In genomic region chr1:155975375-155976061, GRCh38 we compare ENCODE assay signal across 8 cellular contexts. TPM values are rescaled to one million over a fixed set of nuclear protein-coding genes. Genes with fewer than 3 reads are reported as not detected.
DNase-seq lines count a peak whose midpoint lies in the region; ATAC-seq and TF ChIP-seq lines count a peak whose summit lies in the region.

No MANE protein-coding gene starts in this region.

- peak overlapping the region; percentile 84 for H3K4me3 ChIP-seq in kidney epithelial cell (ENCODE audit: low read depth, low read length)
- peak overlapping the region; percentile 92 for H3K4me3 ChIP-seq in thymus (ENCODE audit: low read length)

- DNase-seq in activated T-cell treated with anti-CD3 and anti-CD28 coated beads, Interleukin-2, amount 50 U/mL, for 24 hours, result no peak
- no peak for DNase-seq in activated T-cell treated with anti-CD3 and anti-CD28 coated beads, Interleukin-2, amount 50 U/mL, for 48 hours
- DNase-seq in kidney epithelial cell (ENCODE audit: low read depth) (no peak), globus pallidus (ENCODE audit: low spot score) (no peak), DMS 273 treated with DMSO at 0.1 percent for 48 hours (lab: John Stamatoyannopoulos, UW) (no peak)

- H3K27ac Mint-ChIP-seq in activated T-cell treated with anti-CD3 and anti-CD28 coated beads, Interleukin-2, amount 50 U/mL, for 24 hours, result peak overlapping the region; percentile 98
- H3K27ac Mint-ChIP-seq in activated T-helper 17 cell treated with anti-CD3 and anti-CD28 coated beads, Interleukin-2, amount 50 U/mL, for 72 hours, result peak overlapping the region; percentile 99

- H3K4me1 Mint-ChIP-seq in activated T-cell treated with anti-CD3 and anti-CD28 coated beads, Interleukin-2, amount 50 U/mL, for 24 hours (ENCODE audit: low read depth), result peaks cover 77% of the 10 kb centered on the region
- peaks cover 55% of the 10 kb centered on the region for H3K4me1 Mint-ChIP-seq in activated T-helper 17 cell treated with anti-CD3 and anti-CD28 coated beads, Interleukin-2, amount 50 U/mL, for 72 hours

- H3K27me3 ChIP-seq in kidney epithelial cell (ENCODE audit: control insufficient read depth, insufficient read depth, low read length) (no peaks in the 10 kb centered on the region), thymus (ENCODE audit: control insufficient read depth, insufficient read depth) (no peaks in the 10 kb centered on the region)

- H3K36me3 Mint-ChIP-seq in activated T-cell treated with anti-CD3 and anti-CD28 coated beads, Interleukin-2, amount 50 U/mL, for 24 hours (ENCODE audit: low read depth), result peaks cover 82% of the 10 kb centered on the region
- peaks cover 91% of the 10 kb centered on the region for H3K36me3 Mint-ChIP-seq in activated T-helper 17 cell treated with anti-CD3 and anti-CD28 coated beads, Interleukin-2, amount 50 U/mL, for 72 hours (ENCODE audit: low read depth)

- 2% methylated on average over 4 of the region's 4 CpGs for WGBS in thymus

- H3K36me3 ChIP-seq in kidney epithelial cell (ENCODE audit: control insufficient read depth, insufficient read depth, low read length), result no peaks in the 10 kb centered on the region
- peaks cover 23% of the 10 kb centered on the region for H3K36me3 ChIP-seq in thymus (ENCODE audit: control insufficient read depth, insufficient read depth)

- peaks cover 55% of the 10 kb centered on the region for H3K4me1 ChIP-seq in thymus (ENCODE audit: control insufficient read depth, insufficient read depth, low read length)

- no peaks in the 10 kb centered on the region for H3K9me3 ChIP-seq in thymus (ENCODE audit: control insufficient read depth)

- H3K4me3 Mint-ChIP-seq in activated T-cell treated with anti-CD3 and anti-CD28 coated beads, Interleukin-2, amount 50 U/mL, for 24 hours, result peak overlapping the region; percentile 87
- peak overlapping the region; percentile 100 for H3K4me3 Mint-ChIP-seq in activated T-helper 17 cell treated with anti-CD3 and anti-CD28 coated beads, Interleukin-2, amount 50 U/mL, for 72 hours

- no peaks in the 10 kb centered on the region for H3K27me3 Mint-ChIP-seq in activated T-cell treated with anti-CD3 and anti-CD28 coated beads, Interleukin-2, amount 50 U/mL, for 24 hours
- H3K27me3 Mint-ChIP-seq in activated T-helper 17 cell treated with anti-CD3 and anti-CD28 coated beads, Interleukin-2, amount 50 U/mL, for 72 hours, result no peaks in the 10 kb centered on the region

- peak overlapping the region; percentile 95 for H3K27ac ChIP-seq in thymus (ENCODE audit: low read depth)

- TF ChIP-seq CTCF in kidney epithelial cell (IDR thresholded peaks at IDR 0.05; ENCODE audit: insufficient read depth, low read length, poor library complexity, severe bottlenecking), result no peak

- ATAC-seq in activated T-helper 17 cell treated with anti-CD3 and anti-CD28 coated beads, Interleukin-2, amount 50 U/mL, for 72 hours (replicated peaks), result no peak
- no peak for ATAC-seq in HG02588 (IDR thresholded peaks at IDR 0.05; ENCODE audit: unreplicated experiment)

- H3K9me3 Mint-ChIP-seq in activated T-cell treated with anti-CD3 and anti-CD28 coated beads, Interleukin-2, amount 50 U/mL, for 24 hours, result no peaks in the 10 kb centered on the region
- H3K9me3 Mint-ChIP-seq in activated T-helper 17 cell treated with anti-CD3 and anti-CD28 coated beads, Interleukin-2, amount 50 U/mL, for 72 hours, result no peaks in the 10 kb centered on the region

RNA-seq across cellular contexts. Expression of gene ARHGEF2, which starts 2.8 kb away (rescaled TPM):
- total RNA-seq in activated T-helper 17 cell treated with anti-CD3 and anti-CD28 coated beads, Interleukin-2, amount 50 U/mL, for 72 hours, result 100 to 1,000 TPM; 108 to 205 TPM
- 197 and 230 TPM in 2 replicates for total RNA-seq in kidney epithelial cell
- 58.5 TPM for polyA plus RNA-seq in thymus

RNA-seq across cellular contexts. Expression of gene RXFP4, which starts 34.1 kb away (rescaled TPM):
- total RNA-seq in activated T-helper 17 cell treated with anti-CD3 and anti-CD28 coated beads, Interleukin-2, amount 50 U/mL, for 72 hours, result not detected
- total RNA-seq in kidney epithelial cell, result not detected in 2 replicates
- 0.18 TPM for polyA plus RNA-seq in thymus

RNA-seq across cellular contexts. Expression of gene KHDC4, which starts 41.3 kb away (rescaled TPM):
- total RNA-seq in activated T-helper 17 cell treated with anti-CD3 and anti-CD28 coated beads, Interleukin-2, amount 50 U/mL, for 72 hours, result 100 to 1,000 TPM in 1 of 2 donors, 10 to 100 TPM in 1; 67.5 to 109 TPM
- 31.5 and 32.2 TPM in 2 replicates for total RNA-seq in kidney epithelial cell
- polyA plus RNA-seq in thymus, result 45.8 TPM

RNA-seq across cellular contexts. Expression of gene SSR2, which starts 45.2 kb away (rescaled TPM):
- total RNA-seq in activated T-helper 17 cell treated with anti-CD3 and anti-CD28 coated beads, Interleukin-2, amount 50 U/mL, for 72 hours, result 100 to 1,000 TPM; 194 to 208 TPM
- total RNA-seq in kidney epithelial cell, result 348 and 428 TPM in 2 replicates
- polyA plus RNA-seq in thymus, result 251 TPM
